ENCODE assay signal across 1 cellular context in genomic region chr13:46797468-46798237, GRCh38.
TF ChIP-seq lines count a peak whose summit lies in the region.

No MANE protein-coding gene starts in this region.

TF ChIP-seq in GM23338, 12 proteins besides CTCF, POLR2A, EP300 and RAD21 (continued from another document):
- TF ChIP-seq ZNF462 (CRISPR knock-in tag; IDR thresholded peaks at IDR 0.05) (no peak), ZNF114 (CRISPR knock-in tag; IDR thresholded peaks at IDR 0.05) (no peak), EZH2 (IDR thresholded peaks at IDR 0.05; ENCODE audit: low read depth, unreplicated experiment) (no peak), EZH2phosphoT487 (IDR thresholded peaks at IDR 0.05; ENCODE audit: unreplicated experiment) (no peak), CREB1 (CRISPR knock-in tag; IDR thresholded peaks at IDR 0.05; ENCODE audit: low read depth) (no peak)
